In genomic region chr2:24122-24521, GRCh38 we compare ENCODE assay signal across 9 cellular contexts. TPM values are rescaled to one million over a fixed set of nuclear protein-coding genes. Genes with fewer than 3 reads are reported as not detected.
DNase-seq lines count a peak whose midpoint lies in the region; ATAC-seq lines count a peak whose summit lies in the region.
"Had no signal": no experiment of that assay in that cellular context is flagged by ENCODE, and none has a peak within 500 bp of the region (broad histone marks: within the 10 kb centered on the region; RNA-seq: fewer than 3 reads in every experiment).

No MANE protein-coding gene starts in this region.

- peaks cover 11% of the 10 kb centered on the region for H3K9me3 Mint-ChIP-seq in T-helper 1 cell treated with Interleukin-12 subunit alpha and Interleukin-12 subunit beta and Interleukin-4 antibody, amounts not matched to agents 30 μg/mL and 1 μg/mL, for 36 hours

- no peak overlapping the region for H3K27ac ChIP-seq in BLaER1

- ATAC-seq in GM19025 (IDR thresholded peaks at IDR 0.05; ENCODE audit: low read depth, unreplicated experiment) (peak; percentile 93), HG02981 (IDR thresholded peaks at IDR 0.05; ENCODE audit: unreplicated experiment) (peak; percentile 96), left ventricle myocardium superior (no peak)

- intact Hi-C loops in left ventricle myocardium superior (cut with micrococcal nuclease), result no loop called here

- peaks cover 44% of the 10 kb centered on the region for H3K4me1 Mint-ChIP-seq in T-helper 1 cell treated with Interleukin-12 subunit alpha and Interleukin-12 subunit beta and Interleukin-4 antibody, amounts not matched to agents 30 μg/mL and 1 μg/mL, for 36 hours (ENCODE audit: low read depth)

- peaks cover 64% of the 10 kb centered on the region for H3K4me1 ChIP-seq in BLaER1

- no peaks in the 10 kb centered on the region for H3K27me3 ChIP-seq in BLaER1

- H3K4me3 Mint-ChIP-seq in T-helper 1 cell treated with Interleukin-12 subunit alpha and Interleukin-12 subunit beta and Interleukin-4 antibody, amounts not matched to agents 30 μg/mL and 1 μg/mL, for 36 hours, result peak overlapping the region; percentile 7

- H3K4me2 ChIP-seq in BLaER1, result peak overlapping the region; percentile 68

- H3K9me3 ChIP-seq in BLaER1, result no peaks in the 10 kb centered on the region

- peaks cover 17% of the 10 kb centered on the region for H3K36me3 Mint-ChIP-seq in T-helper 1 cell treated with Interleukin-12 subunit alpha and Interleukin-12 subunit beta and Interleukin-4 antibody, amounts not matched to agents 30 μg/mL and 1 μg/mL, for 36 hours (ENCODE audit: low read depth)

- DNase-seq in HPDE6-E6E7 (ENCODE audit: extremely low spot score), result no peak
- no peak for DNase-seq in NCI-H1436 treated with DMSO at 0.1 percent for 48 hours (lab: John Stamatoyannopoulos, UW)
- DNase-seq in left ventricle myocardium superior, result no peak
- no peak for DNase-seq in islet precursor cell
- DNase-seq: effector CD8-positive, alpha-beta T cell had no signal

- no peaks in the 10 kb centered on the region for H4K20me1 ChIP-seq in BLaER1

- H3K27ac Mint-ChIP-seq in T-helper 1 cell treated with Interleukin-12 subunit alpha and Interleukin-12 subunit beta and Interleukin-4 antibody, amounts not matched to agents 30 μg/mL and 1 μg/mL, for 36 hours, result peak overlapping the region; percentile 84

- H3K36me3 ChIP-seq in BLaER1, result no peaks in the 10 kb centered on the region

- H3K9ac ChIP-seq in BLaER1, result no peak overlapping the region

- no peak overlapping the region for H3K4me3 ChIP-seq in BLaER1

- no peaks in the 10 kb centered on the region for H3K27me3 Mint-ChIP-seq in T-helper 1 cell treated with Interleukin-12 subunit alpha and Interleukin-12 subunit beta and Interleukin-4 antibody, amounts not matched to agents 30 μg/mL and 1 μg/mL, for 36 hours (ENCODE audit: low read depth)

RNA-seq across cellular contexts. Expression of gene FAM110C, which starts 22.2 kb away (rescaled TPM):
- 5.2 TPM for total RNA-seq in left ventricle myocardium superior
